9 cellular contexts compared by ENCODE assay signal in genomic region chr1:12435639-12436344, GRCh38.
DNase-seq lines count a peak whose midpoint lies in the region; ATAC-seq and TF ChIP-seq lines count a peak whose summit lies in the region.
"Had no signal": no experiment of that assay in that cellular context is flagged by ENCODE, and none has a peak within 500 bp of the region (broad histone marks: within the 10 kb centered on the region; RNA-seq: fewer than 3 reads in every experiment).

No MANE protein-coding gene starts in this region.

- TF ChIP-seq CTCF in heart left ventricle (IDR thresholded peaks at IDR 0.05) = no peak

- peaks cover 17 to 47% of the 10 kb centered on the region in 2 donors for H3K36me3 Mint-ChIP-seq in activated naive CD4-positive, alpha-beta T cell treated with anti-CD3 and anti-CD28 coated beads, Interleukin-2, amount 50 U/mL, for 72 hours
- peaks cover 11 to 35% (median 16%) of the 10 kb centered on the region in 5 donors for H3K36me3 Mint-ChIP-seq in naive thymus-derived CD4-positive, alpha-beta T cell

- H3K4me1 Mint-ChIP-seq in naive thymus-derived CD4-positive, alpha-beta T cell = peaks cover 57 to 90% (median 81%) of the 10 kb centered on the region in 7 donors

- no peak for DNase-seq in heart left ventricle
- no peak for DNase-seq in cardiac septum (ENCODE audit: low spot score)
- peak in 1 of 2 donors; percentile 53 for DNase-seq in activated naive CD4-positive, alpha-beta T cell treated with anti-CD3 and anti-CD28 coated beads, Interleukin-2, amount 50 U/mL, for 72 hours (ENCODE audit: low spot score in 2 of 2)
- DNase-seq in naive thymus-derived CD4-positive, alpha-beta T cell = no peak
- DNase-seq in AG08396 (ENCODE audit: low spot score) = no peak
- no peak for DNase-seq in mesenteric fat pad (ENCODE audit: low spot score)
- no peak for DNase-seq in NCI-H2171 (lab: John Stamatoyannopoulos, UW)

- H3K4me3 Mint-ChIP-seq in naive thymus-derived CD4-positive, alpha-beta T cell = peak overlapping the region; percentile 30 to 73 (median 62)
- H3K4me3 Mint-ChIP-seq: brain had no signal

- no peak for TF ChIP-seq POLR2A in heart left ventricle (IDR thresholded peaks at IDR 0.05)

- peak overlapping the region; percentile 97 to 99 for H3K27ac Mint-ChIP-seq in activated naive CD4-positive, alpha-beta T cell treated with anti-CD3 and anti-CD28 coated beads, Interleukin-2, amount 50 U/mL, for 72 hours
- peak overlapping the region; percentile 69 to 93 (median 86) for H3K27ac Mint-ChIP-seq in naive thymus-derived CD4-positive, alpha-beta T cell

- intact Hi-C loops in heart left ventricle (cut with DNase I) (loop anchor here in 4 of 10 donors (5.0 to 10.0 kb wide), 3 partner anchors 42 to 182 kb away; partner anchors contain the start of gene DHRS3 (in 2 of the 4)), cardiac septum (cut with DNase I) (loop anchor here (5.0 kb wide), 1 partner anchor 37 kb away; no protein-coding TSS in a partner anchor)
- intact Hi-C loops in naive thymus-derived CD4-positive, alpha-beta T cell (cut with micrococcal nuclease) = loop anchor here (2.0 to 10.0 kb wide), 5 partner anchors 15 to 281 kb away; no protein-coding TSS in a partner anchor

- H3K27ac ChIP-seq in heart left ventricle = peak overlapping the region in 11 of 12 donors; percentile 35 to 86 (median 73)
- peak overlapping the region; percentile 58 for H3K27ac ChIP-seq in naive thymus-derived CD4-positive, alpha-beta T cell (ENCODE audit: low read depth, low read length)

- H3K4me1 ChIP-seq in heart left ventricle = peaks cover 14 to 75% (median 45%) of the 10 kb centered on the region in 12 donors
- H3K4me1 ChIP-seq in naive thymus-derived CD4-positive, alpha-beta T cell (ENCODE audit: control insufficient read depth in 2 of 2, insufficient read depth in 2 of 2, low read length in 2 of 2) = peaks cover 65 to 66% of the 10 kb centered on the region in 2 donors

- H3K27me3 ChIP-seq in heart left ventricle = no peaks in the 10 kb centered on the region
- H3K27me3 ChIP-seq in naive thymus-derived CD4-positive, alpha-beta T cell (ENCODE audit: control insufficient read depth in 2 of 2, insufficient read depth in 2 of 2, low read length in 2 of 2) = no peaks in the 10 kb centered on the region

- CTCF ChIA-PET in naive thymus-derived CD4-positive, alpha-beta T cell (lab: Charles Lee) = interaction anchor here (0.6 to 1.4 kb wide), 6 partner anchors 11 to 183 kb away, joined by 3 to 11 read pairs (median 4); partner anchors contain the start of gene DHRS3

- peaks cover 0 to 2% (median 0%) of the 10 kb centered on the region in 5 donors for H3K27me3 Mint-ChIP-seq in naive thymus-derived CD4-positive, alpha-beta T cell
- H3K27me3 Mint-ChIP-seq: brain had no signal

- H3K9me3 ChIP-seq in heart left ventricle = no peaks in the 10 kb centered on the region
- H3K9me3 ChIP-seq in naive thymus-derived CD4-positive, alpha-beta T cell (ENCODE audit: control insufficient read depth in 2 of 3, low read length in 3 of 3) = no peaks in the 10 kb centered on the region

- ATAC-seq in heart left ventricle = peak; percentile 12 to 55 (median 37)
- ATAC-seq in HG03439 (IDR thresholded peaks at IDR 0.05; ENCODE audit: unreplicated experiment) = peak; percentile 68
- peak; percentile 75 to 79 for ATAC-seq in activated naive CD4-positive, alpha-beta T cell treated with anti-CD3 and anti-CD28 coated beads, Interleukin-2, amount 50 U/mL, for 72 hours
- ATAC-seq in naive thymus-derived CD4-positive, alpha-beta T cell = peak; percentile 53

- no peak overlapping the region for H3K4me3 ChIP-seq in heart left ventricle
- no peak overlapping the region for H3K4me3 ChIP-seq in naive thymus-derived CD4-positive, alpha-beta T cell (ENCODE audit: low read length)

- WGBS in heart left ventricle, 4 donors = 56 to 64% (median 59%) methylated on average over 8 of the region's 8 CpGs

- H3K36me3 ChIP-seq in heart left ventricle = peaks cover 0 to 48% (median 5%) of the 10 kb centered on the region in 9 donors
- H3K36me3 ChIP-seq in naive thymus-derived CD4-positive, alpha-beta T cell (ENCODE audit: control insufficient read depth in 2 of 3, insufficient read depth in 3 of 3, low read length in 3 of 3) = no peaks in the 10 kb centered on the region

- POLR2A ChIA-PET in naive thymus-derived CD4-positive, alpha-beta T cell (lab: Charles Lee) = interaction anchor here (1.0 to 4.9 kb wide), 6 partner anchors 10 to 181 kb away, joined by 3 to 45 read pairs (median 14); no protein-coding TSS in a partner anchor

- peaks cover 3 to 4% of the 10 kb centered on the region in 2 donors for H3K9me3 Mint-ChIP-seq in activated naive CD4-positive, alpha-beta T cell treated with anti-CD3 and anti-CD28 coated beads, Interleukin-2, amount 50 U/mL, for 72 hours
- peaks cover 0 to 6% (median 0%) of the 10 kb centered on the region in 11 donors for H3K9me3 Mint-ChIP-seq in naive thymus-derived CD4-positive, alpha-beta T cell
